20 cellular contexts compared by ENCODE assay signal in the genomic region with DNA sequence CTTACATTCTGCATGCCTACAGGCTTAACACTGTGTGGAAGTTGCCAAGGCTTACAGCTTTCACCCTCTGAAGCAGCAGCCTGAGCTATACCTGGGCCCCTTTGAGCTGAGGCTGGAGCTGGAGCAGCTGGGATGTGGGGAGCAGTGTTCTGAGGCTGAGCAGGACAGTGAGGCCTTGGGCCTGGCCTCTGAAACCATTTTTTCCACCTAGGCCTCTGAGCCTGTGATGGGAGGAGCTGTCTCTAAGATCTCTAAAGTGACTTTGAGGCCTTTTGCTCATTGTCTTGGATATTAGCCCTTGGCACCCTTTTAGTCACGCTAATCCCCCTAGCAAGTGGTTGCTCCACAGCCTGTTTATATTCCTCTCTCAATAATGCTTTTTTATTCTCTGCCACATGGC. TPM values are rescaled to one million over a fixed set of nuclear protein-coding genes. Genes with fewer than 3 reads are reported as not detected.
A peak's percentile ranks its signal among the peaks of the same experiment; 100 is the strongest.
DNase-seq lines count a peak whose midpoint lies in the region; ATAC-seq and TF ChIP-seq lines count a peak whose summit lies in the region.
"Had no signal": no experiment of that assay in that cellular context is flagged by ENCODE, and none has a peak within 500 bp of the region (broad histone marks: within the 10 kb centered on the region; RNA-seq: fewer than 3 reads in every experiment).

No MANE protein-coding gene starts in this region.

- H3K4me3 ChIP-seq in adipocyte (ENCODE audit: low read length): peak overlapping the region; percentile 26
- no peak overlapping the region for H3K4me3 ChIP-seq in psoas muscle
- H3K4me3 ChIP-seq: GM12878, GM23338 had no signal

- H3K36me3 ChIP-seq in adipocyte (ENCODE audit: control insufficient read depth, insufficient read depth, low read length, severe bottlenecking) (no peaks in the 10 kb centered on the region), psoas muscle (ENCODE audit: insufficient read depth in 1 of 2, low read depth in 1 of 2) (no peaks in the 10 kb centered on the region)

- H3K9me3 Mint-ChIP-seq in CD14-positive monocyte: peaks cover 15 to 26% (median 21%) of the 10 kb centered on the region in 7 donors
- peaks cover 15% of the 10 kb centered on the region for H3K9me3 Mint-ChIP-seq in activated naive CD4-positive, alpha-beta T cell treated with anti-CD3 and anti-CD28 coated beads, Interleukin-2, amount 10 ng/mL, durations not matched to agents 7 days and 5 days

- TF ChIP-seq CTCF in CD14-positive monocyte (IDR thresholded peaks at IDR 0.05): no peak
- TF ChIP-seq CTCF in psoas muscle (IDR thresholded peaks at IDR 0.05): no peak

- CTCF ChIA-PET in activated naive CD4-positive, alpha-beta T cell treated with anti-CD3 and anti-CD28 coated beads, Interleukin-2, amount 10 ng/mL, durations not matched to agents 7 days and 5 days (lab: Charles Lee): no interaction called here

- H3K9me3 ChIP-seq in adipocyte (ENCODE audit: control insufficient read depth, low read length) (peaks cover 15% of the 10 kb centered on the region), psoas muscle (no peaks in the 10 kb centered on the region)

- H3K27me3 Mint-ChIP-seq in CD14-positive monocyte (ENCODE audit: low read depth in 3 of 3): peaks cover 2 to 4% (median 4%) of the 10 kb centered on the region in 3 donors
- H3K27me3 Mint-ChIP-seq in activated naive CD4-positive, alpha-beta T cell treated with anti-CD3 and anti-CD28 coated beads, Interleukin-2, amount 10 ng/mL, durations not matched to agents 7 days and 5 days: peaks cover 16% of the 10 kb centered on the region
- H3K27me3 Mint-ChIP-seq: CD8-positive, alpha-beta memory T cell had no signal

- H3K4me1 Mint-ChIP-seq in CD14-positive monocyte: peaks cover 49% of the 10 kb centered on the region
- no peaks in the 10 kb centered on the region for H3K4me1 Mint-ChIP-seq in activated naive CD4-positive, alpha-beta T cell treated with anti-CD3 and anti-CD28 coated beads, Interleukin-2, amount 10 ng/mL, durations not matched to agents 7 days and 5 days
- H3K4me1 Mint-ChIP-seq: GM23338, H9 had no signal

- H3K9ac ChIP-seq in adipocyte (ENCODE audit: low read length): no peak overlapping the region

- intact Hi-C loops in CD14-positive monocyte (cut with micrococcal nuclease): loop anchor here in 1 of 2 donors (5.0 kb wide), 1 partner anchor 41 kb away; no protein-coding TSS in a partner anchor
- intact Hi-C loops in psoas muscle (cut with DNase I): no loop called here

- no peak overlapping the region for H3K27ac ChIP-seq in psoas muscle

- H3K27ac Mint-ChIP-seq in CD14-positive monocyte: peak overlapping the region in 4 of 7 donors; percentile 27 to 73 (median 63)
- H3K27ac Mint-ChIP-seq in activated naive CD4-positive, alpha-beta T cell treated with anti-CD3 and anti-CD28 coated beads, Interleukin-2, amount 10 ng/mL, durations not matched to agents 7 days and 5 days: no peak overlapping the region
- H3K27ac Mint-ChIP-seq: CD4-positive, CD25-positive, alpha-beta regulatory T cell; CD8-positive, alpha-beta memory T cell; GM23338; H9; HFFc6 had no signal

- H3K27me3 ChIP-seq in adipocyte (replicated peaks; ENCODE audit: control insufficient read depth, insufficient read depth, low read length) (no peaks in the 10 kb centered on the region), psoas muscle (ENCODE audit: insufficient read depth in 3 of 3, low read length in 2 of 3) (no peaks in the 10 kb centered on the region)

- DNase-seq in CD14-positive monocyte (ENCODE audit: low spot score): no peak
- DNase-seq in OCI-M1 (lab: John Stamatoyannopoulos, UW): peak; percentile 28
- DNase-seq in adipocyte (ENCODE audit: low read depth): no peak
- no peak for DNase-seq in psoas muscle
- no peak for DNase-seq in kidney tubule cell (ENCODE audit: low spot score)
- no peak for DNase-seq in activated naive CD4-positive, alpha-beta T cell treated with anti-CD3 and anti-CD28 coated beads, Interleukin-2, amount 10 ng/mL, durations not matched to agents 7 days and 5 days
- no peak for DNase-seq in hippocampal formation (lab: John Stamatoyannopoulos, UW)
- DNase-seq: 8988T; C1 segment of cervical spinal cord; CD4-positive, CD25-positive, alpha-beta regulatory T cell; CD8-positive, alpha-beta memory T cell; DMS 273 treated with DMSO at 0.1 percent for 48 hours; DMS79; EL; GDM1; H9; HFFc6 had no signal

- WGBS in psoas muscle, 3 donors: 45 to 97% (median 53%) methylated on average over 1 of the region's 1 CpG

- peak in 3 of 4 donors; percentile 18 to 29 (median 23) for ATAC-seq in psoas muscle
- ATAC-seq: GM12878, GM23338, HCT116 had no signal

- peaks cover 34% of the 10 kb centered on the region for H3K4me1 ChIP-seq in adipocyte (ENCODE audit: control insufficient read depth, insufficient read depth, low read length)
- H3K4me1 ChIP-seq in psoas muscle: peaks cover 3% of the 10 kb centered on the region

- H3K36me3 Mint-ChIP-seq in CD14-positive monocyte: peaks cover 13% of the 10 kb centered on the region in 2 donors
- no peaks in the 10 kb centered on the region for H3K36me3 Mint-ChIP-seq in activated naive CD4-positive, alpha-beta T cell treated with anti-CD3 and anti-CD28 coated beads, Interleukin-2, amount 10 ng/mL, durations not matched to agents 7 days and 5 days
- H3K36me3 Mint-ChIP-seq: CD4-positive, CD25-positive, alpha-beta regulatory T cell had no signal

- no peak overlapping the region for H3K4me3 Mint-ChIP-seq in CD14-positive monocyte
- H3K4me3 Mint-ChIP-seq in activated naive CD4-positive, alpha-beta T cell treated with anti-CD3 and anti-CD28 coated beads, Interleukin-2, amount 10 ng/mL, durations not matched to agents 7 days and 5 days: no peak overlapping the region
- H3K4me3 Mint-ChIP-seq: CD4-positive, CD25-positive, alpha-beta regulatory T cell; CD8-positive, alpha-beta memory T cell; GM23338; H9; HFFc6 had no signal

RNA-seq across cellular contexts. Expression of a gene that starts 59.9 kb away (rescaled TPM):
- 10 to 100 TPM in 1 of 2 donors, 1 to 10 TPM in 1; 8.1 to 10.3 TPM for polyA plus RNA-seq in CD14-positive monocyte
- total RNA-seq in psoas muscle: 10 to 100 TPM; 25.5 to 47.8 (median 29.4) TPM
- 10 to 100 TPM; 20.0 to 39.6 (median 20.8) TPM for polyA plus RNA-seq in psoas muscle
